Comparison of ENCODE assay signal across 1 cellular context in the genomic region with DNA sequence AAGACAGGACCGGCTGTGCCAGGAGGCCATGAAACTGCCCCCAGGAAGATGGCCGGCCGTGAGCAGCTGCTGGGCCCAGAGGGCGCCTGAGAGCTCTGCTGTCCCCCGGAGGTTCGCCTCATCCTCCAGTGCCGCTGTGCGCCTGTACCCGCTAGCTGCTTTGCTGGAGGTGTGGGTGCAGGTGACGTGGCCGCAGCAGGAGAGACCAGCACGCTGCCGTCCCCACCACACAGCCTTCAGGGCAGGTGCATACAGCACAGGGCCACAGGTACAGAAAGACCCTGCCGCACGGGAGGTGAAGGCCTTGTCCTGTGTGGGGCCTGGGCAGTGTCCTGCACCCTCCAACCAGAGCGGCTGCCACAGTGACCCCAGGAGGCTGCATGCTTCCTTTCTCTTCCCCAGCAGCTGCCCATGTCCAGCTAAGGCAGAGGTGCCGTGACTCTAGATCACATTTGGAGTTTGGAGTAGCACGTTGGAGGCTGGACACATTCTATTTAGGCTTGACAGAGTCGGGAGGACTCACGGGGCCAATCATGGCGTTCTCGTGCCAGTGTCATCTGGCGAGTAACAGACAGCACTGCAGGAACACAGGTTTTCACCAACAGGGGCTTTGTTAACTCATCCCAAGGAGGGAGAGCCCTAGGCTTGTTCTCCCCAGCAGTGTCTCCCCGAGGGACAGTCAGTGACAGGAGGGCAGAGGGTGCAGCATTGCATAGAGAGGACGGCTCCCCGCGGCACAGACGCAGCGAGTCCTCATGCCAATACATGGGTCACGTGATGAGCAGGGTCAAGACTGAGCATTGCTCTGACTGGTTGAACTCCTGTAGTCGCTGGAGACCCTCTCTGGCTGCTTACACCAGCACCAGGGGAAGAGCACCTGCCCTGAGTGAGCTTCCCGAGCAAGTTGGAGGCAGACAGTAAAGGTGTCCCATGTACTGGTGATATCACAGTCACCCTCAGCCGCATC.
TF ChIP-seq lines count a peak whose summit lies in the region.

No MANE protein-coding gene starts in this region.

TF ChIP-seq in HepG2, 621 proteins besides CTCF, POLR2A, EP300 and RAD21 (continued from another document):
- TF ChIP-seq SRSF4 (IDR thresholded peaks at IDR 0.05; ENCODE audit: low read depth, low read length, poor library complexity, severe bottlenecking) = no peak
- no peak for TF ChIP-seq MTF1 (CRISPR knock-in tag; IDR thresholded peaks at IDR 0.05)
- no peak for TF ChIP-seq REL (CRISPR knock-in tag; conservative IDR thresholded peaks at IDR 0.05)
- TF ChIP-seq GABPA (IDR thresholded peaks at IDR 0.05; ENCODE audit: low read depth, low read length) = no peak
- no peak for TF ChIP-seq GABPA (CRISPR knock-in tag; IDR thresholded peaks at IDR 0.05; ENCODE audit: low read depth)
TF ChIP-seq in HepG2: peak in this region for 57.
